18 cellular contexts compared by ENCODE assay signal in the genomic region with DNA sequence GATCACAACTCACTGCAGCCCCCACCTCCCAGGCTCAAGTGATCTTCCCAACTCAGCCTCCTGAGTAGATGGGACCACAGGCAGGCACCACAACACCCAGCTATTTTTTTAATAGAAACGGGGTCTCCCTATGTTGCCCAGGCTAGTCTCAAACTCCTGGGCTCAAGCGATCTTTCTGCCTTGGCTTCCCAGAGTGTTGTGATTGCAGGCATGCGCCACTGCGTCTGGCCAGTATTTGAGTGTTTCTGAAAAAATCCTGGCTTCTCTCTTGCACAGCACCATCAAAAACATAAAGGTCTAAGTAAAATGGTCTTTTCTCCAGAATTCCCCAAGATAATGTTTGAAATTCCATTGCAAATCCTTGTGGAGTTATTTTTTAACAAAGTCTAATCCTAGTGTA. TPM values are rescaled to one million over a fixed set of nuclear protein-coding genes. Genes with fewer than 3 reads are reported as not detected.
DNase-seq lines count a peak whose midpoint lies in the region; ATAC-seq and TF ChIP-seq lines count a peak whose summit lies in the region.
"Had no signal": no experiment of that assay in that cellular context is flagged by ENCODE, and none has a peak within 500 bp of the region (broad histone marks: within the 10 kb centered on the region; RNA-seq: fewer than 3 reads in every experiment).

No MANE protein-coding gene starts in this region.

- no peaks in the 10 kb centered on the region for H3K36me3 ChIP-seq in HEK293 (ENCODE audit: control insufficient read depth in 2 of 2, insufficient read depth in 1 of 2, low read length in 2 of 2)
- H3K36me3 ChIP-seq in neutrophil, result peaks cover under 1% of the 10 kb centered on the region
- H3K36me3 ChIP-seq: gastrocnemius medialis, uterus had no signal

- POLR2A ChIA-PET in HEK293 (lab: Yijun Ruan, JAX), result no interaction called here

- H3K27ac ChIP-seq in HEK293 (ENCODE audit: extremely low read depth, low read depth, low read length), result no peak overlapping the region
- peak overlapping the region; percentile 73 for H3K27ac ChIP-seq in neutrophil
- H3K27ac ChIP-seq: coronary artery, gastrocnemius medialis, uterus had no signal

- CTCF ChIA-PET in activated CD8-positive, alpha-beta memory T cell treated with anti-CD3 and anti-CD28 coated beads, Interleukin-2, amount 10 ng/mL, durations not matched to agents 7 days and 5 days (lab: Charles Lee), result interaction anchor here (1.0 kb wide), 1 partner anchor 88 kb away, joined by 3 read pairs; no protein-coding TSS in a partner anchor
- CTCF ChIA-PET in HEK293 (lab: Yijun Ruan, JAX), result no interaction called here

- no peaks in the 10 kb centered on the region for H3K27me3 ChIP-seq in neutrophil
- H3K27me3 ChIP-seq: gastrocnemius medialis, spleen, uterus had no signal

- H3K4me3 ChIP-seq in HEK293 (ENCODE audit: low read depth, low read length) (no peak overlapping the region), neutrophil (ENCODE audit: low read depth in 1 of 2, low read length in 1 of 2) (no peak overlapping the region)
- H3K4me3 ChIP-seq: coronary artery, gastrocnemius medialis, spleen, uterus had no signal

- peaks cover 23% of the 10 kb centered on the region for H3K4me1 ChIP-seq in HEK293 (ENCODE audit: control insufficient read depth, insufficient read depth, low read length)
- H3K4me1 ChIP-seq in neutrophil (ENCODE audit: control insufficient read depth in 1 of 2, insufficient read depth in 1 of 2, low read depth in 1 of 2, low read length in 1 of 2), result peaks cover 79 to 96% of the 10 kb centered on the region in 2 experiments
- H3K4me1 ChIP-seq: uterus had no signal

- H3K4me1 Mint-ChIP-seq in activated CD8-positive, alpha-beta memory T cell treated with anti-CD3 and anti-CD28 coated beads, Interleukin-2, amount 10 ng/mL, durations not matched to agents 7 days and 5 days, result peaks cover 81% of the 10 kb centered on the region
- peaks cover 90% of the 10 kb centered on the region for H3K4me1 Mint-ChIP-seq in activated naive CD8-positive, alpha-beta T cell treated with anti-CD3 and anti-CD28 coated beads for 36 hours

- H3K9me3 Mint-ChIP-seq in activated CD8-positive, alpha-beta memory T cell treated with anti-CD3 and anti-CD28 coated beads, Interleukin-2, amount 10 ng/mL, durations not matched to agents 7 days and 5 days (ENCODE audit: low read depth), result no peaks in the 10 kb centered on the region
- no peaks in the 10 kb centered on the region for H3K9me3 Mint-ChIP-seq in activated naive CD8-positive, alpha-beta T cell treated with anti-CD3 and anti-CD28 coated beads for 36 hours
- H3K9me3 Mint-ChIP-seq: activated T-helper 1 cell treated with anti-CD3 and anti-CD28 coated beads, Interleukin-12 subunit alpha, Interleukin-12 subunit beta, Interleukin-2, Interleukin-4 antibody, amounts not matched to agents 30 ng/mL and 10 ng/mL and 1 ng/mL, durations not matched to agents 14 hours and 24 hours and 36 hours had no signal

- no peaks in the 10 kb centered on the region for H3K9me3 ChIP-seq in HEK293 (ENCODE audit: control insufficient read depth, insufficient read depth, low read depth, low read length)
- no peaks in the 10 kb centered on the region for H3K9me3 ChIP-seq in neutrophil
- H3K9me3 ChIP-seq: gastrocnemius medialis, spleen, uterus had no signal

- H3K36me3 Mint-ChIP-seq in activated CD8-positive, alpha-beta memory T cell treated with anti-CD3 and anti-CD28 coated beads, Interleukin-2, amount 10 ng/mL, durations not matched to agents 7 days and 5 days, result peaks cover 35% of the 10 kb centered on the region
- H3K36me3 Mint-ChIP-seq in activated naive CD8-positive, alpha-beta T cell treated with anti-CD3 and anti-CD28 coated beads for 36 hours, result peaks cover 25% of the 10 kb centered on the region

- DNase-seq in activated CD8-positive, alpha-beta memory T cell treated with anti-CD3 and anti-CD28 coated beads, Interleukin-2, amount 10 ng/mL, durations not matched to agents 7 days and 5 days, result no peak
- no peak for DNase-seq in activated CD8-positive, alpha-beta memory T cell treated with anti-CD3 and anti-CD28 coated beads, Interleukin-2, amount 50 U/mL, for 4 hours
- no peak for DNase-seq in activated naive CD8-positive, alpha-beta T cell treated with anti-CD3 and anti-CD28 coated beads for 36 hours
- DNase-seq in GOT3 (lab: John Stamatoyannopoulos, UW), result no peak
- no peak for DNase-seq in cerebellar nuclear complex (lab: John Stamatoyannopoulos, UW)
- no peak for DNase-seq in hepatic stellate cell (ENCODE audit: low spot score)
- DNase-seq: gastrocnemius medialis; left ventricle myocardium superior; NCI-H146; NCI-H2227 treated with DMSO at 0.1 percent for 48 hours; NK-92 treated with Interleukin-12 subunit alpha and Interleukin-12 subunit beta, amount 100 ng/mL, for 24 hours; spleen; stimulated activated naive CD4-positive, alpha-beta T cell treated with Interleukin-2 at 50 U/mL for 16 hours; uterus had no signal

- no peak overlapping the region for H3K4me3 Mint-ChIP-seq in activated CD8-positive, alpha-beta memory T cell treated with anti-CD3 and anti-CD28 coated beads, Interleukin-2, amount 10 ng/mL, durations not matched to agents 7 days and 5 days
- H3K4me3 Mint-ChIP-seq in activated naive CD8-positive, alpha-beta T cell treated with anti-CD3 and anti-CD28 coated beads for 36 hours, result no peak overlapping the region
- H3K4me3 Mint-ChIP-seq: activated T-helper 1 cell treated with anti-CD3 and anti-CD28 coated beads, Interleukin-12 subunit alpha, Interleukin-12 subunit beta, Interleukin-2, Interleukin-4 antibody, amounts not matched to agents 30 ng/mL and 10 ng/mL and 1 ng/mL, durations not matched to agents 14 hours and 24 hours and 36 hours had no signal

- no peak for TF ChIP-seq CTCF in HEK293 (tag by site-specific recombination; IDR thresholded peaks at IDR 0.05)
- no peak for TF ChIP-seq CTCF in neutrophil (IDR thresholded peaks at IDR 0.05)

- no peaks in the 10 kb centered on the region for H3K27me3 Mint-ChIP-seq in activated CD8-positive, alpha-beta memory T cell treated with anti-CD3 and anti-CD28 coated beads, Interleukin-2, amount 10 ng/mL, durations not matched to agents 7 days and 5 days
- H3K27me3 Mint-ChIP-seq in activated naive CD8-positive, alpha-beta T cell treated with anti-CD3 and anti-CD28 coated beads for 36 hours, result no peaks in the 10 kb centered on the region

- ATAC-seq in activated CD8-positive, alpha-beta memory T cell treated with anti-CD3 and anti-CD28 coated beads, Interleukin-2, amount 10 ng/mL, durations not matched to agents 7 days and 5 days, result no peak
- ATAC-seq: gastrocnemius medialis, left ventricle myocardium superior had no signal

- H3K27ac Mint-ChIP-seq in activated CD8-positive, alpha-beta memory T cell treated with anti-CD3 and anti-CD28 coated beads, Interleukin-2, amount 10 ng/mL, durations not matched to agents 7 days and 5 days, result peak overlapping the region; percentile 6
- peak overlapping the region; percentile 23 for H3K27ac Mint-ChIP-seq in activated naive CD8-positive, alpha-beta T cell treated with anti-CD3 and anti-CD28 coated beads for 36 hours

TF ChIP-seq in HEK293, 187 proteins besides CTCF, POLR2A, EP300 and RAD21:
- TF ChIP-seq ZNF707 (tag by site-specific recombination; IDR thresholded peaks at IDR 0.05) (no peak), ZNF121 (tag by site-specific recombination; IDR thresholded peaks at IDR 0.05) (peak; percentile 83), ZBTB44 (tag by site-specific recombination; IDR thresholded peaks at IDR 0.05) (peak; percentile 29; the same call in 1 of the 2 replicates)

RNA-seq across cellular contexts. Expression of gene ELF1, which starts 47.8 kb away (rescaled TPM):
- 100 to 1,000 TPM; 120 to 143 TPM for total RNA-seq in activated CD8-positive, alpha-beta memory T cell treated with anti-CD3 and anti-CD28 coated beads, Interleukin-2, amount 10 ng/mL, durations not matched to agents 7 days and 5 days
- 10 to 100 TPM; 93.3 to 97.9 TPM for total RNA-seq in activated naive CD8-positive, alpha-beta T cell treated with anti-CD3 and anti-CD28 coated beads for 36 hours
